In the genomic region with DNA sequence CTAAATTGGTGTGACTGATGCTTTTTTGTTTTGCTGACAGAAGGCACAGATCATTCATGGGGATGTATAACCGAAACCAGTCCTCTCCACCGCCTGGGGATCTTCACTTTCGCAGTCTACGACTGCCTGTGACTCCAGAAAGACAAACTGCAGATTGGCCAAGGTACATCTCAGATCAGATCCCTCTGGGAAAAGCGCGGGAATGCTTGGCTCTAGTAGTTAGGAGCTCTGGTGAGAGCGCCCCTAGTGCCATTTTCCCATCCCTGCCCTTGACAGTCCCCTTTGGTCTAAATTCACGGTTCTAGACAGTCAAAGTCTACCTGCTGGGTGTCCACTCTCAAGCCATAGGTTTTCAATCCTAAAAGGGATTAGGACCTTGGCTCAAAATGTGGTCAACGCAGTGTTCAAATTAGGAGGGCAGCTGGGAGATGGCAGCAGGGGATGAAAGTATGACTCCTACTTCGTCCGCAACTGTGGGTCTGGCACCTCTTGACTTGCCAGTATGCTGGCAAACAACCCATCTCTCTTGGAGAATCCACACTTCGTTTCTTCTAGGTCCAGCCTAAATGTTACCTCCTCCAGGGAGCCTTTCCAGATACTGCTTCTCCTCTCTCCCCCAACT, we compare ENCODE assay signal across 11 cellular contexts. TPM values are rescaled to one million over a fixed set of nuclear protein-coding genes. Genes with fewer than 3 reads are reported as not detected.
DNase-seq lines count a peak whose midpoint lies in the region; ATAC-seq and TF ChIP-seq lines count a peak whose summit lies in the region.
"Had no signal": no experiment of that assay in that cellular context is flagged by ENCODE, and none has a peak within 500 bp of the region (broad histone marks: within the 10 kb centered on the region; RNA-seq: fewer than 3 reads in every experiment).

No MANE protein-coding gene starts in this region.

- DNase-seq in ELF-1 (ENCODE audit: low read depth, low spot score) (peak; percentile 77), LNCaP clone FGC (ENCODE audit: low read depth) (no peak), coronary artery (ENCODE audit: low spot score) (no peak), NCI-H2081 (lab: John Stamatoyannopoulos, UW) (no peak), GOT3 (lab: John Stamatoyannopoulos, UW) (no peak), mucosa of gallbladder (ENCODE audit: low spot score) (no peak)
- DNase-seq: activated CD4-positive, CD25-positive, alpha-beta regulatory T cell treated with anti-CD3 and anti-CD28 coated beads, Interleukin-2, amount 50 U/mL, for 72 hours; activated gamma-delta T cell; effector CD4-positive, alpha-beta T cell had no signal

- H3K36me3 ChIP-seq in muscle layer of colon (ENCODE audit: insufficient read depth, low read length), result peaks cover 9% of the 10 kb centered on the region

- H3K27me3 ChIP-seq in muscle layer of colon (ENCODE audit: control insufficient read depth in 1 of 2, insufficient read depth in 2 of 2, low read length in 2 of 2), result peaks cover 0 to 5% of the 10 kb centered on the region in 2 donors

- no peaks in the 10 kb centered on the region for H3K9me3 ChIP-seq in muscle layer of colon (ENCODE audit: low read length)

- H3K4me1 ChIP-seq in muscle layer of colon (ENCODE audit: insufficient read depth, low read length), result peaks cover 58% of the 10 kb centered on the region

- TF ChIP-seq CTCF in LNCaP clone FGC (IDR thresholded peaks at IDR 0.05; ENCODE audit: control insufficient read depth, extremely low read depth, insufficient read depth) (peak; percentile 29), coronary artery (IDR thresholded peaks at IDR 0.05) (no peak)

- no peak for ATAC-seq in GM21515 (IDR thresholded peaks at IDR 0.05; ENCODE audit: unreplicated experiment)

- H3K4me3 ChIP-seq in LNCaP clone FGC (ENCODE audit: low read depth, low read length), result no peak overlapping the region
- no peak overlapping the region for H3K4me3 ChIP-seq in coronary artery
- peak overlapping the region in 1 of 2 donors; percentile 3 for H3K4me3 ChIP-seq in muscle layer of colon (ENCODE audit: low read depth in 1 of 2, low read length in 2 of 2)

- no peak overlapping the region for H3K9ac ChIP-seq in muscle layer of colon (ENCODE audit: low read length)

- peak overlapping the region; percentile 7 to 76 for H3K27ac ChIP-seq in coronary artery
- peak overlapping the region; percentile 97 for H3K27ac ChIP-seq in muscle layer of colon (ENCODE audit: low read depth, low read length)

RNA-seq across cellular contexts. Expression of gene HAND2, which starts 6.9 kb away (rescaled TPM):
- total RNA-seq in mucosa of gallbladder, result 104 TPM
